Comparison of ENCODE assay signal across 8 cellular contexts in the genomic region with DNA sequence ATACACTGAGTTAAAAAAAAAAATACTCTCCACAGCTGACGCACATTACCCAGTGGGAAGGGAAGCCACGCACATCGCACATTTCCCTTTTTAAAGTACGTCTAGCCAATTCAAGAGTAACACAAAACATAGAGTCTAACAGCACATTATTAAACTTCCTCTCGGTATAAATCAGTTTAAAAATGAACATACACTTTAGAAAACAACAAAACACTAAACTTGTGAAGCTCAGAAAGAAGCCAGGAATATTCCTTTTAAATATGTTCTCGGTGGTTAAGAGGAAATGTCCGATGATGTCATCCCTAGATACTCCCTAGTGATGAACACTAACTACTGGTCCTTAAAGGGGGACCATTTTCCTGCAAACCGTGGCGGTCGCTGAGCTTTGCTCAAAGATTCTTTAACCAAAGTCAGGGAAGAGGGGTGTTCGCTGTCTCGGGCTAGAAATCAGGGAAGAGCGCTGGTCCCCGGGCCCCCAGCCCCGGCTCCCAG. TPM values are rescaled to one million over a fixed set of nuclear protein-coding genes. Genes with fewer than 3 reads are reported as not detected.
DNase-seq lines count a peak whose midpoint lies in the region; ATAC-seq lines count a peak whose summit lies in the region.

No MANE protein-coding gene starts in this region.

- H3K79me2 ChIP-seq in GM23248 (ENCODE audit: insufficient read depth), result no peaks in the 10 kb centered on the region

- in situ Hi-C loops in GM23248 (cut with MboI), result no loop called here

- peak overlapping the region; percentile 93 for H3K4me3 Mint-ChIP-seq in T-helper 1 cell treated with Interleukin-12 subunit alpha and Interleukin-12 subunit beta and Interleukin-4 antibody, amounts not matched to agents 30 μg/mL and 1 μg/mL, for 36 hours

- H3F3A ChIP-seq in GM23248 (ENCODE audit: insufficient read depth), result no peaks in the 10 kb centered on the region

- H3K27me3 Mint-ChIP-seq in T-helper 1 cell treated with Interleukin-12 subunit alpha and Interleukin-12 subunit beta and Interleukin-4 antibody, amounts not matched to agents 30 μg/mL and 1 μg/mL, for 36 hours (ENCODE audit: low read depth), result peaks cover 17% of the 10 kb centered on the region

- H3K4me2 ChIP-seq in GM23248 (ENCODE audit: unreplicated experiment), result peak overlapping the region; percentile 82

- H3K36me3 Mint-ChIP-seq in T-helper 1 cell treated with Interleukin-12 subunit alpha and Interleukin-12 subunit beta and Interleukin-4 antibody, amounts not matched to agents 30 μg/mL and 1 μg/mL, for 36 hours (ENCODE audit: low read depth), result peaks cover 8% of the 10 kb centered on the region

- H2AFZ ChIP-seq in GM23248, result peak overlapping the region; percentile 84

- no peaks in the 10 kb centered on the region for H3K9me2 ChIP-seq in GM23248 (ENCODE audit: insufficient read depth)

- peaks cover 11% of the 10 kb centered on the region; the same call in 1 of the 2 replicates for H3K27me3 ChIP-seq in GM23248 (replicated peaks; ENCODE audit: insufficient read depth)
- no peaks in the 10 kb centered on the region for H3K27me3 ChIP-seq in mucosa of rectum (ENCODE audit: control insufficient read depth in 2 of 2, insufficient read depth in 2 of 2, low read length in 2 of 2)
- no peaks in the 10 kb centered on the region for H3K27me3 ChIP-seq in aorta (ENCODE audit: control insufficient read depth in 1 of 2, insufficient read depth in 2 of 2, low read length in 1 of 2)

- H3K4me1 Mint-ChIP-seq in T-helper 1 cell treated with Interleukin-12 subunit alpha and Interleukin-12 subunit beta and Interleukin-4 antibody, amounts not matched to agents 30 μg/mL and 1 μg/mL, for 36 hours (ENCODE audit: low read depth), result peaks cover 21% of the 10 kb centered on the region

- H3K36me3 ChIP-seq in GM23248 (ENCODE audit: low read depth) (no peaks in the 10 kb centered on the region), mucosa of rectum (ENCODE audit: control insufficient read depth in 2 of 2, insufficient read depth in 2 of 2, low read length in 2 of 2) (no peaks in the 10 kb centered on the region), aorta (ENCODE audit: control insufficient read depth in 1 of 2, insufficient read depth in 2 of 2, low read length in 1 of 2) (no peaks in the 10 kb centered on the region)

- no peaks in the 10 kb centered on the region for H4K20me1 ChIP-seq in GM23248 (ENCODE audit: insufficient read depth)

- peaks cover 9% of the 10 kb centered on the region for H3K9me3 Mint-ChIP-seq in T-helper 1 cell treated with Interleukin-12 subunit alpha and Interleukin-12 subunit beta and Interleukin-4 antibody, amounts not matched to agents 30 μg/mL and 1 μg/mL, for 36 hours

- H3K4me1 ChIP-seq in GM23248 (ENCODE audit: insufficient read depth) (peaks cover 5% of the 10 kb centered on the region; the same call in 1 of the 2 replicates), mucosa of rectum (ENCODE audit: control insufficient read depth in 2 of 2, insufficient read depth in 2 of 2, low read length in 2 of 2) (no peaks in the 10 kb centered on the region), aorta (ENCODE audit: control insufficient read depth in 1 of 2, insufficient read depth in 2 of 2, low read length in 2 of 2) (no peaks in the 10 kb centered on the region)

- 3 to 6% methylated on average over 13 to 15 of the region's 15 CpGs for WGBS in GM23248 (ENCODE audit: low coverage in 1 of 2, low lambda C conversion rate in 2 of 2, missing lambda C conversion rate in 2 of 2), 2 experiments
- 1 to 2% methylated on average over 15 of the region's 15 CpGs for WGBS in aorta, 2 donors

- H3K9ac ChIP-seq in GM23248 (peak overlapping the region; percentile 59), mucosa of rectum (ENCODE audit: low read depth in 1 of 2, low read length in 2 of 2) (peak overlapping the region in 1 of 2 donors; percentile 65)

- H3K4me3 ChIP-seq in GM23248, result peak overlapping the region; percentile 76
- H3K4me3 ChIP-seq in Jurkat, Clone E6-1 (ENCODE audit: low read length), result peak overlapping the region; percentile 58
- H3K4me3 ChIP-seq in mucosa of rectum (ENCODE audit: low read length in 2 of 2), result peak overlapping the region; percentile 68 to 70
- peak overlapping the region; percentile 65 to 88 for H3K4me3 ChIP-seq in aorta (ENCODE audit: low read length in 2 of 2)

- DNase-seq in activated CD4-positive, alpha-beta T cell treated with anti-CD3 and anti-CD28 coated beads for 1 hour, result peak; percentile 11
- DNase-seq in activated CD4-positive, alpha-beta T cell treated with anti-CD3 and anti-CD28 coated beads for 48 hours, result no peak
- DNase-seq in GM23248 (peak; percentile 68), epithelial cell of prostate (ENCODE audit: low read depth, low spot score) (no peak), aorta (no peak)
- DNase-seq in Jurkat, Clone E6-1 (ENCODE audit: low read depth, low spot score), result peak; percentile 57

- intact Hi-C loops in aorta (cut with DNase I), result loop anchor here in 1 of 2 donors (5.0 to 10.0 kb wide), 2 partner anchors 45 to 157 kb away; a partner anchor contains a TSS

- no peaks in the 10 kb centered on the region for H3K9me3 ChIP-seq in GM23248 (ENCODE audit: low read depth)
- no peaks in the 10 kb centered on the region for H3K9me3 ChIP-seq in mucosa of rectum (ENCODE audit: control insufficient read depth in 2 of 2, low read length in 2 of 2)
- no peaks in the 10 kb centered on the region for H3K9me3 ChIP-seq in aorta (ENCODE audit: control insufficient read depth, low read length)

- H3K27ac Mint-ChIP-seq in T-helper 1 cell treated with Interleukin-12 subunit alpha and Interleukin-12 subunit beta and Interleukin-4 antibody, amounts not matched to agents 30 μg/mL and 1 μg/mL, for 36 hours, result peak overlapping the region; percentile 93

- ATAC-seq in aorta (ENCODE audit: low FRiP score), result peak; percentile 89

- H3K27ac ChIP-seq in GM23248 (no peak overlapping the region), epithelial cell of prostate (peak overlapping the region; percentile 19), mucosa of rectum (ENCODE audit: low read depth in 2 of 2, low read length in 2 of 2) (peak overlapping the region; percentile 45 to 55), aorta (ENCODE audit: low read depth in 1 of 2, low read length in 2 of 2) (peak overlapping the region; percentile 84 to 88)

RNA-seq across cellular contexts. Expression of a gene that starts 0.7 kb away (rescaled TPM):
- 1.7 and 6.8 TPM in 2 replicates for total RNA-seq in GM23248 (2014; rRNA removed; shearing (Covaris generic))
- 1.3 and 1.8 TPM in 2 replicates for polyA plus RNA-seq in GM23248 (2016; fragmentation: Nextera tagmentation; extraction: Ambion mirVana)
- polyA plus RNA-seq in Jurkat, Clone E6-1 (2012; ENCODE audit: insufficient read depth, insufficient read length), result 74.8 TPM
- total RNA-seq in aorta, result 100 to 1,000 TPM in 1 of 2 donors, 10 to 100 TPM in 1; 73.0 to 105 TPM
- 10 to 100 TPM; 16.7 to 75.1 TPM for polyA plus RNA-seq in aorta

RNA-seq across cellular contexts. Expression of a gene that starts 14.0 kb away (rescaled TPM):
- total RNA-seq in GM23248 (2014; rRNA removed; shearing (Covaris generic)), result not detected in 2 replicates
- polyA plus RNA-seq in GM23248 (2016; fragmentation: Nextera tagmentation; extraction: Ambion mirVana) (not detected in 2 replicates), aorta (not detected)
- not detected for polyA plus RNA-seq in Jurkat, Clone E6-1 (2012; ENCODE audit: insufficient read depth, insufficient read length)
- total RNA-seq in aorta, result not detected

RNA-seq across cellular contexts. Expression of a gene that starts 28.7 kb away (rescaled TPM):
- not detected in 2 replicates for total RNA-seq in GM23248 (2014; rRNA removed; shearing (Covaris generic))
- polyA plus RNA-seq in GM23248 (2016; fragmentation: Nextera tagmentation; extraction: Ambion mirVana), result not detected in 2 replicates
- polyA plus RNA-seq in Jurkat, Clone E6-1 (2012; ENCODE audit: insufficient read depth, insufficient read length), result not detected
- total RNA-seq in aorta, result under 1 TPM; 0.42 to 0.81 TPM
- polyA plus RNA-seq in aorta, result under 1 TPM in 1 of 2 donors, not detected in 1; 0.23 TPM

RNA-seq across cellular contexts. Expression of a gene that starts 56.6 kb away (rescaled TPM):
- not detected in 2 replicates for total RNA-seq in GM23248 (2014; rRNA removed; shearing (Covaris generic))
- polyA plus RNA-seq in GM23248 (2016; fragmentation: Nextera tagmentation; extraction: Ambion mirVana), result not detected in 2 replicates
- polyA plus RNA-seq in Jurkat, Clone E6-1 (2012; ENCODE audit: insufficient read depth, insufficient read length), result not detected
- not detected for total RNA-seq in aorta
- under 1 TPM in 1 of 2 donors, not detected in 1; 0.41 TPM for polyA plus RNA-seq in aorta

Comparison
In these comparisons a context has a peak if more than half of its experiments do, and no peak if none do; other contexts are left out.
1. DNase-seq: peak in activated CD4-positive, alpha-beta T cell treated with anti-CD3 and anti-CD28 coated beads for 1 hour (single experiment), GM23248 (single experiment) and Jurkat, Clone E6-1 (single experiment); none in activated CD4-positive, alpha-beta T cell treated with anti-CD3 and anti-CD28 coated beads for 48 hours (single experiment), epithelial cell of prostate (single experiment) and aorta (0 of 2).
2. Peak in every context shown above with its lines, with median percentiles within 50 percentile points of each other: H3K4me3 ChIP-seq.